In genomic region chr15:75775296-75776074, GRCh38 we compare ENCODE assay signal across 14 cellular contexts.
DNase-seq lines count a peak whose midpoint lies in the region; ATAC-seq and TF ChIP-seq lines count a peak whose summit lies in the region.
"Had no signal": no experiment of that assay in that cellular context is flagged by ENCODE, and none has a peak within 500 bp of the region (broad histone marks: within the 10 kb centered on the region; RNA-seq: fewer than 3 reads in every experiment).

No MANE protein-coding gene starts in this region.

- H3K27me3 ChIP-seq in iPS-18a (ENCODE audit: control insufficient read depth, insufficient read depth, low read length), result no peaks in the 10 kb centered on the region
- H3K27me3 ChIP-seq in sigmoid colon, result no peaks in the 10 kb centered on the region
- H3K27me3 ChIP-seq: adrenal gland, gastroesophageal sphincter, neutrophil had no signal

- TF ChIP-seq EP300 in sigmoid colon (IDR thresholded peaks at IDR 0.05), result no peak

- ATAC-seq in GM21576 (IDR thresholded peaks at IDR 0.05; ENCODE audit: unreplicated experiment), result no peak
- ATAC-seq: gastroesophageal sphincter, left ventricle myocardium superior, T-cell had no signal

- no peak for TF ChIP-seq CTCF in sigmoid colon (IDR thresholded peaks at IDR 0.05)

- peak overlapping the region; percentile 2 for H3K9ac ChIP-seq in iPS-18a (ENCODE audit: low read length)

- no peak for TF ChIP-seq POLR2A in sigmoid colon (IDR thresholded peaks at IDR 0.05)

- no peak overlapping the region for H3K4me3 ChIP-seq in iPS-18a (ENCODE audit: low read length)
- H3K4me3 ChIP-seq in sigmoid colon, result no peak overlapping the region
- H3K4me3 ChIP-seq: adrenal gland, gastroesophageal sphincter had no signal

- H3K27ac ChIP-seq in iPS-18a (ENCODE audit: low read length) (no peak overlapping the region), sigmoid colon (no peak overlapping the region)
- H3K27ac ChIP-seq: adrenal gland, gastroesophageal sphincter, neutrophil had no signal

- peaks cover 25% of the 10 kb centered on the region for H3K4me1 ChIP-seq in iPS-18a (ENCODE audit: control insufficient read depth, low read depth, low read length)
- H3K4me1 ChIP-seq in sigmoid colon, result peaks cover 0 to 20% (median 15%) of the 10 kb centered on the region in 4 donors
- H3K4me1 ChIP-seq: adrenal gland had no signal

- intact Hi-C loops in sigmoid colon (cut with DNase I), result no loop called here

- no peaks in the 10 kb centered on the region for H3K9me3 ChIP-seq in iPS-18a (ENCODE audit: control insufficient read depth, low read depth, low read length)
- no peaks in the 10 kb centered on the region for H3K9me3 ChIP-seq in sigmoid colon
- H3K9me3 ChIP-seq: adrenal gland, gastroesophageal sphincter, neutrophil had no signal

- peak; percentile 19 for DNase-seq in A172 (ENCODE audit: low spot score)
- peak; percentile 13 for DNase-seq in EL
- peak; percentile 71 for DNase-seq in NCI-H82 (lab: John Stamatoyannopoulos, UW)
- DNase-seq in sigmoid colon, result no peak
- DNase-seq in anterior cingulate cortex (lab: John Stamatoyannopoulos, UW), result no peak
- DNase-seq in NCI-H2227 (lab: John Stamatoyannopoulos, UW; ENCODE audit: unreplicated experiment), result no peak
- DNase-seq: KG1, left ventricle myocardium superior, T-cell had no signal

- H3K36me3 ChIP-seq in iPS-18a (ENCODE audit: control insufficient read depth, low read depth, low read length) (no peaks in the 10 kb centered on the region), sigmoid colon (no peaks in the 10 kb centered on the region)
- H3K36me3 ChIP-seq: adrenal gland, gastroesophageal sphincter, neutrophil had no signal

- 68 to 85% methylated on average over 9 of the region's 9 CpGs for WGBS in sigmoid colon, 2 donors

Comparison
In these comparisons a context has a peak if more than half of its experiments do, and no peak if none do; other contexts are left out.
1. DNase-seq: peak in A172 (single experiment), EL (single experiment) and NCI-H82 (single experiment); none in sigmoid colon (single experiment), anterior cingulate cortex (0 of 58) and NCI-H2227 (single experiment).